ENCODE assay signal across 23 cellular contexts in genomic region chr4:158649111-158649680, GRCh38. TPM values are rescaled to one million over a fixed set of nuclear protein-coding genes. Genes with fewer than 3 reads are reported as not detected.
DNase-seq lines count a peak whose midpoint lies in the region; ATAC-seq and TF ChIP-seq lines count a peak whose summit lies in the region.
"Had no signal": no experiment of that assay in that cellular context is flagged by ENCODE, and none has a peak within 500 bp of the region (broad histone marks: within the 10 kb centered on the region; RNA-seq: fewer than 3 reads in every experiment).

No MANE protein-coding gene starts in this region.

- no peaks in the 10 kb centered on the region for H3K36me3 Mint-ChIP-seq in T-helper 2 cell treated with Interferon-gamma antibody and Interleukin-4, amounts not matched to agents 5 μg/mL and 100 μg/mL, for 36 hours (ENCODE audit: low read depth)
- H3K36me3 Mint-ChIP-seq: IgD-negative memory B cell had no signal

- H3K27me3 Mint-ChIP-seq in T-helper 2 cell treated with Interferon-gamma antibody and Interleukin-4, amounts not matched to agents 5 μg/mL and 100 μg/mL, for 36 hours (ENCODE audit: low read depth) = peaks cover 6% of the 10 kb centered on the region

- H3K4me1 Mint-ChIP-seq in T-helper 2 cell treated with Interferon-gamma antibody and Interleukin-4, amounts not matched to agents 5 μg/mL and 100 μg/mL, for 36 hours (ENCODE audit: low read depth) = peaks cover 3% of the 10 kb centered on the region

- H3K27ac Mint-ChIP-seq in T-helper 2 cell treated with Interferon-gamma antibody and Interleukin-4, amounts not matched to agents 5 μg/mL and 100 μg/mL, for 36 hours = no peak overlapping the region
- H3K27ac Mint-ChIP-seq: IgD-negative memory B cell had no signal

- intact Hi-C loops in left cardiac atrium (cut with DNase I) (no loop called here), left ventricle myocardium superior (cut with micrococcal nuclease) (no loop called here)

- peak; percentile 34 for DNase-seq in left cardiac atrium
- no peak for DNase-seq in left ventricle myocardium superior
- peak; percentile 45 for DNase-seq in epithelial cell of esophagus (ENCODE audit: low read depth)
- DNase-seq in omental fat pad (ENCODE audit: low spot score) = no peak
- DNase-seq in T-helper 2 cell treated with Interferon-gamma antibody and Interleukin-4, amounts not matched to agents 5 μg/mL and 100 μg/mL, for 36 hours (ENCODE audit: low spot score) = no peak
- DNase-seq: BE2C, GOT3, HCEC 1CT, NCI-H1048, NCI-H1417 treated with DMSO at 0.1 percent for 48 hours, NCI-H187, NCI-H2107, NCI-H510A, NCI-H748 treated with DMSO at 0.1 percent for 48 hours, PC-9, RPMI8226, SHP77 treated with DMSO at 0.1 percent for 48 hours, SW 1271 had no signal

- H3K4me3 ChIP-seq in epithelial cell of esophagus (ENCODE audit: low read length) = no peak overlapping the region
- H3K4me3 ChIP-seq: GM12878, PC-9, SK-N-MC had no signal

- ATAC-seq in left cardiac atrium (peak in 1 of 2 donors; percentile 48), left ventricle myocardium superior (no peak), omental fat pad (ENCODE audit: low FRiP score) (peak; percentile 81), HG03175 (IDR thresholded peaks at IDR 0.05; ENCODE audit: unreplicated experiment) (no peak), GM18868 (IDR thresholded peaks at IDR 0.05; ENCODE audit: unreplicated experiment) (no peak)
- ATAC-seq: GM12878 had no signal

- no peak overlapping the region for H3K4me3 Mint-ChIP-seq in T-helper 2 cell treated with Interferon-gamma antibody and Interleukin-4, amounts not matched to agents 5 μg/mL and 100 μg/mL, for 36 hours
- H3K4me3 Mint-ChIP-seq: IgD-negative memory B cell had no signal

- H3K9me3 Mint-ChIP-seq in T-helper 2 cell treated with Interferon-gamma antibody and Interleukin-4, amounts not matched to agents 5 μg/mL and 100 μg/mL, for 36 hours = no peaks in the 10 kb centered on the region
- H3K9me3 Mint-ChIP-seq: IgD-negative memory B cell had no signal

- no peak for TF ChIP-seq CTCF in epithelial cell of esophagus (IDR thresholded peaks at IDR 0.05; ENCODE audit: insufficient read depth, low read depth, low read length, missing control alignments)
- no peak for TF ChIP-seq CTCF in omental fat pad (IDR thresholded peaks at IDR 0.05)

RNA-seq across cellular contexts. Expression of gene C4orf46, which starts 22.5 kb away (rescaled TPM):
- total RNA-seq in left cardiac atrium = 1 to 10 TPM; 2.8 to 3.3 TPM
- total RNA-seq in left ventricle myocardium superior = 3.4 TPM
- 1 to 10 TPM; 3.2 to 5.0 (median 3.4) TPM for total RNA-seq in omental fat pad

RNA-seq across cellular contexts. Expression of gene ETFDH, which starts 22.9 kb away (rescaled TPM):
- total RNA-seq in left cardiac atrium (100 to 1,000 TPM; 161 to 171 TPM), left ventricle myocardium superior (391 TPM), omental fat pad (10 to 100 TPM; 26.4 to 68.9 (median 48.7) TPM)

Comparison
In these comparisons a context has a peak if more than half of its experiments do, and no peak if none do; other contexts are left out.
1. DNase-seq: peak in left cardiac atrium (single experiment) and epithelial cell of esophagus (single experiment); none in left ventricle myocardium superior (single experiment), omental fat pad (single experiment) and T-helper 2 cell treated with Interferon-gamma antibody and Interleukin-4, amounts not matched to agents 5 μg/mL and 100 μg/mL, for 36 hours (single experiment).